Comparison of ENCODE assay signal across 8 cellular contexts in genomic region chr1:51729156-51729823, GRCh38.
DNase-seq lines count a peak whose midpoint lies in the region; ATAC-seq and TF ChIP-seq lines count a peak whose summit lies in the region.

No MANE protein-coding gene starts in this region.

- no peak overlapping the region for H3K27ac ChIP-seq in neural progenitor cell

- peaks cover 5% of the 10 kb centered on the region for H3K4me1 ChIP-seq in neural progenitor cell

- H3K4me3 ChIP-seq in foreskin fibroblast (ENCODE audit: low read depth in 1 of 2, low read length in 2 of 2) (peak overlapping the region; percentile 64 to 70), neural progenitor cell (peak overlapping the region; percentile 82)

- no peaks in the 10 kb centered on the region for H3K9me3 Mint-ChIP-seq in neural progenitor cell
- H3K9me3 Mint-ChIP-seq in stimulated activated naive CD8-positive, alpha-beta T cell treated with anti-CD3 and anti-CD28 coated beads, Interleukin-15, amount 100 ng/mL, for 72 hours: no peaks in the 10 kb centered on the region

- peak; percentile 98 for ATAC-seq in stimulated activated naive CD8-positive, alpha-beta T cell treated with anti-CD3 and anti-CD28 coated beads, Interleukin-15, amount 100 ng/mL, for 72 hours

- H2AFZ ChIP-seq in neural progenitor cell (replicated peaks): peak overlapping the region; percentile 62

- peak overlapping the region; percentile 96 for H3K4me2 ChIP-seq in neural progenitor cell

- H3K79me2 ChIP-seq in neural progenitor cell (ENCODE audit: low read depth): peaks cover 46% of the 10 kb centered on the region

- no peak for TF ChIP-seq CTCF in foreskin fibroblast (IDR thresholded peaks at IDR 0.05; ENCODE audit: low read depth, low read length)
- TF ChIP-seq CTCF in neural progenitor cell (IDR thresholded peaks at IDR 0.05): no peak

- peak overlapping the region; percentile 91 for H3K4me3 Mint-ChIP-seq in neural progenitor cell
- peak overlapping the region; percentile 85 for H3K4me3 Mint-ChIP-seq in stimulated activated naive CD8-positive, alpha-beta T cell treated with anti-CD3 and anti-CD28 coated beads, Interleukin-15, amount 100 ng/mL, for 72 hours

- peak overlapping the region; percentile 58 for H3K9ac ChIP-seq in neural progenitor cell

- H3F3A ChIP-seq in neural progenitor cell (ENCODE audit: low read depth): peaks cover 9% of the 10 kb centered on the region

- peaks cover 17% of the 10 kb centered on the region for H3K4me1 Mint-ChIP-seq in neural progenitor cell
- peaks cover 43% of the 10 kb centered on the region for H3K4me1 Mint-ChIP-seq in stimulated activated naive CD8-positive, alpha-beta T cell treated with anti-CD3 and anti-CD28 coated beads, Interleukin-15, amount 100 ng/mL, for 72 hours

- no peaks in the 10 kb centered on the region for H3K9me3 ChIP-seq in neural progenitor cell (ENCODE audit: low read depth)

- no peaks in the 10 kb centered on the region for H3K27me3 ChIP-seq in neural progenitor cell

- no peaks in the 10 kb centered on the region for H3K36me3 ChIP-seq in neural progenitor cell

- DNase-seq in EL (peak; percentile 96), GOT3 (lab: John Stamatoyannopoulos, UW) (peak; percentile 6), LHCN-M2 (ENCODE audit: low read depth) (peak; percentile 66), RPMI7951 (ENCODE audit: low read depth) (peak; percentile 94), foreskin fibroblast (peak; percentile 71 to 84), neural progenitor cell (ENCODE audit: low spot score) (peak; percentile 95)
- DNase-seq in activated effector memory CD4-positive, alpha-beta T cell treated with Interleukin-2 at 50 U/mL for 16 hours: peak; percentile 90
- peak; percentile 94 to 97 for DNase-seq in stimulated activated naive CD8-positive, alpha-beta T cell treated with anti-CD3 and anti-CD28 coated beads, Interleukin-15, amount 100 ng/mL, for 72 hours

- peak overlapping the region; percentile 51 for H3K27ac Mint-ChIP-seq in neural progenitor cell
- H3K27ac Mint-ChIP-seq in stimulated activated naive CD8-positive, alpha-beta T cell treated with anti-CD3 and anti-CD28 coated beads, Interleukin-15, amount 100 ng/mL, for 72 hours: peak overlapping the region; percentile 93 to 94

- no peaks in the 10 kb centered on the region for H3K27me3 Mint-ChIP-seq in neural progenitor cell (ENCODE audit: insufficient read depth, low read depth)
- no peaks in the 10 kb centered on the region for H3K27me3 Mint-ChIP-seq in stimulated activated naive CD8-positive, alpha-beta T cell treated with anti-CD3 and anti-CD28 coated beads, Interleukin-15, amount 100 ng/mL, for 72 hours

- H4K20me1 ChIP-seq in neural progenitor cell (ENCODE audit: low read depth): peaks cover 25% of the 10 kb centered on the region

- H3K36me3 Mint-ChIP-seq in neural progenitor cell: peaks cover 2% of the 10 kb centered on the region

Comparison
In these comparisons a context has a peak if more than half of its experiments do, and no peak if none do; other contexts are left out.
1. DNase-seq: peak in every context shown above with its lines; median percentile 96 in EL; 96 in stimulated activated naive CD8-positive, alpha-beta T cell treated with anti-CD3 and anti-CD28 coated beads, Interleukin-15, amount 100 ng/mL, for 72 hours; 95 in neural progenitor cell; 94 in RPMI7951; 90 in activated effector memory CD4-positive, alpha-beta T cell treated with Interleukin-2 at 50 U/mL for 16 hours; 78 in foreskin fibroblast; 66 in LHCN-M2; 6 in GOT3.